Comparison of ENCODE assay signal across 20 cellular contexts in genomic region chr16:85294810-85295508, GRCh38.
A peak's percentile ranks its signal among the peaks of the same experiment; 100 is the strongest.
DNase-seq lines count a peak whose midpoint lies in the region; ATAC-seq, FAIRE-seq and TF ChIP-seq lines count a peak whose summit lies in the region.
"Had no signal": no experiment of that assay in that cellular context is flagged by ENCODE, and none has a peak within 500 bp of the region (broad histone marks: within the 10 kb centered on the region; RNA-seq: fewer than 3 reads in every experiment).

No MANE protein-coding gene starts in this region.

- POLR2A ChIA-PET in HepG2 (lab: Yijun Ruan, JAX) = no interaction called here

- TF ChIP-seq EP300 in HepG2 (IDR thresholded peaks at IDR 0.05; ENCODE audit: low read depth in 2 of 2, low read length in 2 of 2) = no peak
- no peak for TF ChIP-seq EP300 in HepG2 (CRISPR knock-in tag; IDR thresholded peaks at IDR 0.05; ENCODE audit: borderline replicate concordance)

- H4K20me1 ChIP-seq in BLaER1 = no peaks in the 10 kb centered on the region
- H4K20me1 ChIP-seq in HepG2 (ENCODE audit: insufficient read depth, low read length) = no peaks in the 10 kb centered on the region; the same call in 1 of the 2 replicates

- no peak overlapping the region for H3K4me3 ChIP-seq in BLaER1
- H3K4me3 ChIP-seq in HepG2 (replicated peaks in 1 of 3; ENCODE audit: insufficient read depth in 1 of 3, low read depth in 2 of 3, low read length in 3 of 3) = no peak overlapping the region
- H3K4me3 ChIP-seq: A549 had no signal

- H3K4me3 Mint-ChIP-seq in T-helper 17 cell = no peak overlapping the region
- peak overlapping the region; percentile 41 for H3K4me3 Mint-ChIP-seq in type B pancreatic cell
- H3K4me3 Mint-ChIP-seq: CD8-positive, alpha-beta memory T cell had no signal

- CTCF ChIA-PET in HepG2 (lab: Yijun Ruan, JAX; ENCODE audit: low intra/inter-chr PET ratio, low total read pairs) = no interaction called here

- no peaks in the 10 kb centered on the region for H3K79me2 ChIP-seq in HepG2 (ENCODE audit: insufficient read depth, low read length)

- no peak for TF ChIP-seq RAD21 in HepG2 (CRISPR knock-in tag; IDR thresholded peaks at IDR 0.05)

- DNase-seq in T-helper 17 cell (no peak), HepG2 (ENCODE audit: low spot score) (no peak), type B pancreatic cell (ENCODE audit: extremely low spot score, unreplicated experiment) (no peak), NCI-H345 (lab: John Stamatoyannopoulos, UW) (no peak)
- DNase-seq: AML-193; Caco-2; CD4-positive, CD25-positive, alpha-beta regulatory T cell; CD8-positive, alpha-beta memory T cell; GDM1; GOT3; H7 had no signal

- intact Hi-C loops in HepG2 (cut with micrococcal nuclease; ENCODE audit: unreplicated experiment) = no loop called here

- TF ChIP-seq CTCF in HepG2 (CRISPR knock-in tag; IDR thresholded peaks at IDR 0.05) = no peak
- no peak for TF ChIP-seq CTCF in type B pancreatic cell (conservative IDR thresholded peaks at IDR 0.05)

- H3K9me3 ChIP-seq in BLaER1 = no peaks in the 10 kb centered on the region
- no peaks in the 10 kb centered on the region for H3K9me3 ChIP-seq in T-helper 17 cell (ENCODE audit: control insufficient read depth, low read length, poor library complexity, severe bottlenecking)
- H3K9me3 ChIP-seq in HepG2 (ENCODE audit: low read length) = no peaks in the 10 kb centered on the region
- H3K9me3 ChIP-seq: A549, Caco-2 had no signal

- H3K36me3 ChIP-seq in BLaER1 (no peaks in the 10 kb centered on the region), HepG2 (replicated peaks in 1 of 2; ENCODE audit: control insufficient read depth in 1 of 2, insufficient read depth in 2 of 2, low read length in 2 of 2) (no peaks in the 10 kb centered on the region)

- H2AFZ ChIP-seq in HepG2 (ENCODE audit: low read length) = no peak overlapping the region

- H3K27me3 Mint-ChIP-seq in T-helper 17 cell (peaks cover 14% of the 10 kb centered on the region), type B pancreatic cell (no peaks in the 10 kb centered on the region)
- H3K27me3 Mint-ChIP-seq: CD4-positive, CD25-positive, alpha-beta regulatory T cell had no signal

- no peaks in the 10 kb centered on the region for H3K27me3 ChIP-seq in BLaER1
- H3K27me3 ChIP-seq in HepG2 (ENCODE audit: control insufficient read depth in 1 of 2, insufficient read depth in 2 of 2, low read length in 2 of 2) = no peaks in the 10 kb centered on the region; a peak in 1 of 5 replicates

- H3K4me1 ChIP-seq in BLaER1 = peaks cover 76% of the 10 kb centered on the region
- peaks cover 68% of the 10 kb centered on the region for H3K4me1 ChIP-seq in HepG2 (ENCODE audit: insufficient read depth, low read length)

- FAIRE-seq in HepG2 (lab: Jason Lieb, UNC) = no peak
- FAIRE-seq: A549, D721Med, GM12892, GM18507 had no signal

- WGBS in HepG2 (ENCODE audit: low lambda C conversion rate) = 90% methylated on average over 25 of the region's 25 CpGs

- H3K9ac ChIP-seq in BLaER1 = no peak overlapping the region; the same call in 1 of the 2 replicates
- H3K9ac ChIP-seq in HepG2 (ENCODE audit: insufficient read depth, low read depth, low read length) = no peak overlapping the region

- no peaks in the 10 kb centered on the region for H3K9me3 Mint-ChIP-seq in type B pancreatic cell
- H3K9me3 Mint-ChIP-seq: CD8-positive, alpha-beta memory T cell had no signal

- TF ChIP-seq POLR2A in HepG2 (IDR thresholded peaks at IDR 0.05; ENCODE audit: insufficient read depth in 1 of 2, low read depth in 2 of 2, low read length in 2 of 2) = no peak

- H3K27ac ChIP-seq in BLaER1 (no peak overlapping the region), HepG2 (ENCODE audit: extremely low read length, insufficient read depth, low read length) (no peak overlapping the region)
- H3K27ac ChIP-seq: 22Rv1, A549 had no signal

- in situ Hi-C loops in HepG2 (cut with HindIII; ENCODE audit: extremely low pct_ligation_motif_present, low pct_unique_long_range_greater_than_20kb) = no loop called here

- H3K27ac Mint-ChIP-seq in T-helper 17 cell = peak overlapping the region; percentile 24
- H3K27ac Mint-ChIP-seq in type B pancreatic cell = peak overlapping the region; percentile 39
- H3K27ac Mint-ChIP-seq: CD8-positive, alpha-beta memory T cell had no signal

- H3K4me2 ChIP-seq in BLaER1 (peak overlapping the region; percentile 61), HepG2 (ENCODE audit: low read depth, low read length) (no peak overlapping the region)
- H3K4me2 ChIP-seq: A549 had no signal

- no peak for ATAC-seq in T-helper 17 cell
- ATAC-seq in HepG2 = no peak
- ATAC-seq in GM18867 (IDR thresholded peaks at IDR 0.05; ENCODE audit: unreplicated experiment) = no peak
- ATAC-seq in HG03565 (IDR thresholded peaks at IDR 0.05; ENCODE audit: unreplicated experiment) = no peak
- ATAC-seq: A549, HCT116 had no signal

- no TSS peak for BruUV-seq in HepG2 (replicated peaks; lab: Mats Ljungman, UMichigan)

- H3K4me1 Mint-ChIP-seq in T-helper 17 cell (peaks cover 4% of the 10 kb centered on the region), type B pancreatic cell (ENCODE audit: unreplicated experiment) (peaks cover 27% of the 10 kb centered on the region)
- H3K4me1 Mint-ChIP-seq: CD8-positive, alpha-beta memory T cell had no signal

- no peaks in the 10 kb centered on the region for H3K36me3 Mint-ChIP-seq in T-helper 17 cell (ENCODE audit: low read depth)
- H3K36me3 Mint-ChIP-seq in type B pancreatic cell = peaks cover 3% of the 10 kb centered on the region
- H3K36me3 Mint-ChIP-seq: CD4-positive, CD25-positive, alpha-beta regulatory T cell; CD8-positive, alpha-beta memory T cell had no signal

TF ChIP-seq in HepG2, 621 proteins besides CTCF, POLR2A, EP300 and RAD21:
- TF ChIP-seq ZBTB38 (CRISPR knock-in tag; IDR thresholded peaks at IDR 0.05) = 0 out of 2 replicates have a peak, but pooled peaks have one; percentile 46
- 0 out of 2 replicates have a peak, but pooled peaks have one; percentile 26 for TF ChIP-seq ZBTB33 (CRISPR knock-in tag; IDR thresholded peaks at IDR 0.05)
- peak; percentile 60; the same call in 1 of the 2 replicates for TF ChIP-seq ZNF121 (CRISPR knock-in tag; IDR thresholded peaks at IDR 0.05)
- TF ChIP-seq MAX (IDR thresholded peaks at IDR 0.05) = no peak
